In genomic region chr12:89690925-89691324, GRCh38 we compare ENCODE assay signal across 27 cellular contexts. TPM values are rescaled to one million over a fixed set of nuclear protein-coding genes. Genes with fewer than 3 reads are reported as not detected.
DNase-seq lines count a peak whose midpoint lies in the region; ATAC-seq, FAIRE-seq and TF ChIP-seq lines count a peak whose summit lies in the region.
"Had no signal": no experiment of that assay in that cellular context is flagged by ENCODE, and none has a peak within 500 bp of the region (broad histone marks: within the 10 kb centered on the region; RNA-seq: fewer than 3 reads in every experiment).

No MANE protein-coding gene starts in this region.

- H3K79me2 ChIP-seq in GM23248 (ENCODE audit: insufficient read depth), result peaks cover 100% of the 10 kb centered on the region

- H3K9me2 ChIP-seq in GM23248 (ENCODE audit: insufficient read depth), result no peaks in the 10 kb centered on the region; the same call in 1 of the 2 replicates

- H3K27ac ChIP-seq in GM23248 (no peak overlapping the region), kidney (ENCODE audit: low read depth in 2 of 2, low read length in 2 of 2) (no peak overlapping the region)
- H3K27ac ChIP-seq: body of pancreas, HL-60, left ventricle myocardium inferior, Peyer's patch had no signal

- WGBS in GM23248 (ENCODE audit: low coverage in 1 of 2, low lambda C conversion rate in 2 of 2, missing lambda C conversion rate in 2 of 2), 2 experiments, result 3 to 6% methylated on average over 1 of the region's 1 CpG

- CTCF ChIA-PET in WTC11 (lab: Charles Lee), result no interaction called here

- intact Hi-C loops in kidney (cut with DNase I), result no loop called here

- DNase-seq in AG08396 (ENCODE audit: low spot score) (peak; percentile 9), GM23248 (peak; percentile 51), WTC11 (ENCODE audit: low spot score) (no peak), mesothelial cell of epicardium (ENCODE audit: low spot score in 2 of 2, unreplicated experiment in 2 of 2) (no peak), NCI-H774 (lab: John Stamatoyannopoulos, UW) (no peak), kidney (no peak)
- DNase-seq: activated CD4-positive, alpha-beta T cell treated with anti-CD3 and anti-CD28 coated beads for 1 hour; activated CD8-positive, alpha-beta T cell treated with anti-CD3 and anti-CD28 coated beads for 36 hours; activated naive CD8-positive, alpha-beta T cell treated with anti-CD3 and anti-CD28 coated beads for 36 hours; body of pancreas; erythroblast; GDM1; hypothalamus; left ventricle myocardium inferior; NCI-H1092; NCI-H1930; NCI-H446 treated with DMSO at 0.1 percent for 48 hours; Peyer's patch; posterior cingulate gyrus; SIG-M5 had no signal

- H3K9me3 Mint-ChIP-seq in WTC11, result no peaks in the 10 kb centered on the region
- H3K9me3 Mint-ChIP-seq in mesothelial cell of epicardium, result peaks cover 4% of the 10 kb centered on the region
- H3K9me3 Mint-ChIP-seq: activated CD8-positive, alpha-beta T cell treated with anti-CD3 and anti-CD28 coated beads for 36 hours; CD14-positive monocyte; stimulated activated naive CD8-positive, alpha-beta T cell treated with anti-CD3 and anti-CD28 coated beads, Interleukin-15, Interleukin-2, amounts not matched to agents 100 ng/mL and 50 ng/mL, for 24 hours had no signal

- H3K9me3 ChIP-seq in GM23248 (ENCODE audit: low read depth), result no peaks in the 10 kb centered on the region
- no peaks in the 10 kb centered on the region for H3K9me3 ChIP-seq in kidney (ENCODE audit: control insufficient read depth in 1 of 2, low read length in 2 of 2)
- H3K9me3 ChIP-seq: body of pancreas, left ventricle myocardium inferior, Peyer's patch had no signal

- H3K27ac Mint-ChIP-seq in WTC11, result peak overlapping the region; percentile 17; the same call in 1 of the 2 replicates
- H3K27ac Mint-ChIP-seq in mesothelial cell of epicardium, result peak overlapping the region; percentile 35
- H3K27ac Mint-ChIP-seq: activated CD8-positive, alpha-beta T cell treated with anti-CD3 and anti-CD28 coated beads for 36 hours; activated naive CD8-positive, alpha-beta T cell treated with anti-CD3 and anti-CD28 coated beads for 36 hours; CD14-positive monocyte; stimulated activated naive CD8-positive, alpha-beta T cell treated with anti-CD3 and anti-CD28 coated beads, Interleukin-15, Interleukin-2, amounts not matched to agents 100 ng/mL and 50 ng/mL, for 24 hours had no signal

- no peaks in the 10 kb centered on the region for H3K27me3 Mint-ChIP-seq in WTC11 (ENCODE audit: low read depth)
- H3K27me3 Mint-ChIP-seq in mesothelial cell of epicardium (ENCODE audit: low read depth), result no peaks in the 10 kb centered on the region
- H3K27me3 Mint-ChIP-seq: activated CD8-positive, alpha-beta T cell treated with anti-CD3 and anti-CD28 coated beads for 36 hours; activated naive CD8-positive, alpha-beta T cell treated with anti-CD3 and anti-CD28 coated beads for 36 hours; stimulated activated naive CD8-positive, alpha-beta T cell treated with anti-CD3 and anti-CD28 coated beads, Interleukin-15, Interleukin-2, amounts not matched to agents 100 ng/mL and 50 ng/mL, for 24 hours had no signal

- no peak for TF ChIP-seq CTCF in WTC11 (IDR thresholded peaks at IDR 0.05)
- TF ChIP-seq CTCF in mesothelial cell of epicardium (IDR thresholded peaks at IDR 0.05; ENCODE audit: unreplicated experiment), result no peak
- TF ChIP-seq CTCF in kidney (IDR thresholded peaks at IDR 0.05; ENCODE audit: borderline replicate concordance, extremely low read depth, insufficient read depth), result no peak

- H3K4me1 Mint-ChIP-seq in WTC11, result peaks cover 16% of the 10 kb centered on the region
- H3K4me1 Mint-ChIP-seq in mesothelial cell of epicardium, result peaks cover 49% of the 10 kb centered on the region

- no peak overlapping the region for H3K4me3 Mint-ChIP-seq in WTC11
- H3K4me3 Mint-ChIP-seq in mesothelial cell of epicardium, result no peak overlapping the region
- H3K4me3 Mint-ChIP-seq: activated CD8-positive, alpha-beta T cell treated with anti-CD3 and anti-CD28 coated beads for 36 hours; activated naive CD8-positive, alpha-beta T cell treated with anti-CD3 and anti-CD28 coated beads for 36 hours; CD14-positive monocyte; stimulated activated naive CD8-positive, alpha-beta T cell treated with anti-CD3 and anti-CD28 coated beads, Interleukin-15, Interleukin-2, amounts not matched to agents 100 ng/mL and 50 ng/mL, for 24 hours had no signal

- H3K4me3 ChIP-seq in GM23248 (no peak overlapping the region), kidney (ENCODE audit: low read length in 2 of 2) (no peak overlapping the region)
- H3K4me3 ChIP-seq: body of pancreas, left ventricle myocardium inferior, Peyer's patch had no signal

- ATAC-seq in WTC11 (no peak), HG02885 (IDR thresholded peaks at IDR 0.05; ENCODE audit: poor library complexity, unreplicated experiment) (no peak), GM21390 (IDR thresholded peaks at IDR 0.05; ENCODE audit: unreplicated experiment) (no peak)
- ATAC-seq: activated CD8-positive, alpha-beta T cell treated with anti-CD3 and anti-CD28 coated beads for 36 hours; body of pancreas; sciatic nerve had no signal

- no peaks in the 10 kb centered on the region for H3K36me3 ChIP-seq in GM23248 (ENCODE audit: low read depth)
- no peaks in the 10 kb centered on the region for H3K36me3 ChIP-seq in kidney (ENCODE audit: control insufficient read depth in 1 of 2, insufficient read depth in 2 of 2, low read length in 2 of 2)
- H3K36me3 ChIP-seq: left ventricle myocardium inferior, Peyer's patch had no signal

- in situ Hi-C loops in GM23248 (cut with MboI), result no loop called here

- POLR2A ChIA-PET in WTC11 (lab: Charles Lee), result no interaction called here

- no peak overlapping the region for H3K4me2 ChIP-seq in GM23248 (ENCODE audit: unreplicated experiment)

- H3K4me1 ChIP-seq in GM23248 (ENCODE audit: insufficient read depth), result peaks cover 23% of the 10 kb centered on the region
- peaks cover 0 to 21% of the 10 kb centered on the region in 2 donors for H3K4me1 ChIP-seq in kidney (ENCODE audit: control insufficient read depth in 1 of 2, insufficient read depth in 1 of 2, low read depth in 1 of 2, low read length in 2 of 2)

- 0 out of 2 replicates have a peak, but pooled peaks cover 6% of the 10 kb centered on the region for H3F3A ChIP-seq in GM23248 (ENCODE audit: insufficient read depth)

- H3K27me3 ChIP-seq in GM23248 (replicated peaks; ENCODE audit: insufficient read depth), result no peaks in the 10 kb centered on the region
- H3K27me3 ChIP-seq: body of pancreas, Peyer's patch had no signal

- H3K36me3 Mint-ChIP-seq in WTC11, result no peaks in the 10 kb centered on the region
- H3K36me3 Mint-ChIP-seq in mesothelial cell of epicardium, result peaks cover 2% of the 10 kb centered on the region

- H2AFZ ChIP-seq in GM23248, result no peak overlapping the region

- no peak for FAIRE-seq in kidney (lab: Jason Lieb, UNC)
- FAIRE-seq: frontal cortex had no signal

- peaks cover 15% of the 10 kb centered on the region for H4K20me1 ChIP-seq in GM23248 (ENCODE audit: insufficient read depth)

- H3K9ac ChIP-seq in GM23248 (no peak overlapping the region), kidney (ENCODE audit: low read length in 2 of 2) (no peak overlapping the region)

TF ChIP-seq in WTC11, 78 proteins besides CTCF, POLR2A, EP300 and RAD21 (continues in another document):
- TF ChIP-seq ESRRA (CRISPR knock-in tag; IDR thresholded peaks at IDR 0.05; ENCODE audit: borderline replicate concordance), result no peak
- TF ChIP-seq, protein P1, sequence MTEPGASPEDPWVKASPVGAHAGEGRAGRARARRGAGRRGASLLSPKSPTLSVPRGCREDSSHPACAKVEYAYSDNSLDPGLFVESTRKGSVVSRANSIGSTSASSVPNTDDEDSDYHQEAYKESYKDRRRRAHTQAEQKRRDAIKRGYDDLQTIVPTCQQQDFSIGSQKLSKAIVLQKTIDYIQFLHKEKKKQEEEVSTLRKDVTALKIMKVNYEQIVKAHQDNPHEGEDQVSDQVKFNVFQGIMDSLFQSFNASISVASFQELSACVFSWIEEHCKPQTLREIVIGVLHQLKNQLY (CRISPR knock-in tag; IDR thresholded peaks at IDR 0.05), result no peak
- TF ChIP-seq, protein P2, sequence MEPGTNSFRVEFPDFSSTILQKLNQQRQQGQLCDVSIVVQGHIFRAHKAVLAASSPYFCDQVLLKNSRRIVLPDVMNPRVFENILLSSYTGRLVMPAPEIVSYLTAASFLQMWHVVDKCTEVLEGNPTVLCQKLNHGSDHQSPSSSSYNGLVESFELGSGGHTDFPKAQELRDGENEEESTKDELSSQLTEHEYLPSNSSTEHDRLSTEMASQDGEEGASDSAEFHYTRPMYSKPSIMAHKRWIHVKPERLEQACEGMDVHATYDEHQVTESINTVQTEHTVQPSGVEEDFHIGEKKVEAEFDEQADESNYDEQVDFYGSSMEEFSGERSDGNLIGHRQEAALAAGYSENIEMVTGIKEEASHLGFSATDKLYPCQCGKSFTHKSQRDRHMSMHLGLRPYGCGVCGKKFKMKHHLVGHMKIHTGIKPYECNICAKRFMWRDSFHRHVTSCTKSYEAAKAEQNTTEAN (CRISPR knock-in tag; IDR thresholded peaks at IDR 0.05), result no peak
- TF ChIP-seq, protein P3, sequence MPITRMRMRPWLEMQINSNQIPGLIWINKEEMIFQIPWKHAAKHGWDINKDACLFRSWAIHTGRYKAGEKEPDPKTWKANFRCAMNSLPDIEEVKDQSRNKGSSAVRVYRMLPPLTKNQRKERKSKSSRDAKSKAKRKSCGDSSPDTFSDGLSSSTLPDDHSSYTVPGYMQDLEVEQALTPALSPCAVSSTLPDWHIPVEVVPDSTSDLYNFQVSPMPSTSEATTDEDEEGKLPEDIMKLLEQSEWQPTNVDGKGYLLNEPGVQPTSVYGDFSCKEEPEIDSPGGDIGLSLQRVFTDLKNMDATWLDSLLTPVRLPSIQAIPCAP (CRISPR knock-in tag; IDR thresholded peaks at IDR 0.05), result no peak
- TF ChIP-seq FOXK1 (CRISPR knock-in tag; IDR thresholded peaks at IDR 0.05), result no peak
- no peak for TF ChIP-seq ZNF317 (CRISPR knock-in tag; IDR thresholded peaks at IDR 0.05; ENCODE audit: borderline replicate concordance, low read depth)
- TF ChIP-seq OVOL2 (CRISPR knock-in tag; IDR thresholded peaks at IDR 0.05; ENCODE audit: borderline replicate concordance), result no peak
- TF ChIP-seq, protein P4, sequence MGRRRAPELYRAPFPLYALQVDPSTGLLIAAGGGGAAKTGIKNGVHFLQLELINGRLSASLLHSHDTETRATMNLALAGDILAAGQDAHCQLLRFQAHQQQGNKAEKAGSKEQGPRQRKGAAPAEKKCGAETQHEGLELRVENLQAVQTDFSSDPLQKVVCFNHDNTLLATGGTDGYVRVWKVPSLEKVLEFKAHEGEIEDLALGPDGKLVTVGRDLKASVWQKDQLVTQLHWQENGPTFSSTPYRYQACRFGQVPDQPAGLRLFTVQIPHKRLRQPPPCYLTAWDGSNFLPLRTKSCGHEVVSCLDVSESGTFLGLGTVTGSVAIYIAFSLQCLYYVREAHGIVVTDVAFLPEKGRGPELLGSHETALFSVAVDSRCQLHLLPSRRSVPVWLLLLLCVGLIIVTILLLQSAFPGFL (CRISPR knock-in tag; IDR thresholded peaks at IDR 0.05; ENCODE audit: borderline replicate concordance), result no peak
- no peak for TF ChIP-seq HMGA2 (CRISPR knock-in tag; IDR thresholded peaks at IDR 0.05)

RNA-seq across cellular contexts. Expression of gene ATP2B1, which starts 17.7 kb away (rescaled TPM):
- 34.5 and 42.4 TPM in 2 replicates for total RNA-seq in GM23248 (2014; rRNA removed; shearing (Covaris generic))
- polyA plus RNA-seq in GM23248 (2016; fragmentation: Nextera tagmentation; extraction: Ambion mirVana), result 78.5 and 80.1 TPM in 2 replicates
- total RNA-seq in WTC11 (2021), result 29.6 to 31.7 TPM (median 31.3 TPM) in 3 replicates
- 124 to 140 TPM (median 131 TPM) in 3 replicates for total RNA-seq in mesothelial cell of epicardium
- total RNA-seq in kidney, result 53.4 TPM
- 6.3 TPM for polyA plus RNA-seq in kidney (ENCODE audit: insufficient read depth, low read depth, low replicate concordance)

Comparison
In these comparisons a context has a peak if more than half of its experiments do, and no peak if none do; other contexts are left out.
1. DNase-seq: peak in AG08396 (single experiment) and GM23248 (single experiment); none in WTC11 (single experiment), mesothelial cell of epicardium (0 of 2), NCI-H774 (single experiment) and kidney (single experiment).